In the genomic region with DNA sequence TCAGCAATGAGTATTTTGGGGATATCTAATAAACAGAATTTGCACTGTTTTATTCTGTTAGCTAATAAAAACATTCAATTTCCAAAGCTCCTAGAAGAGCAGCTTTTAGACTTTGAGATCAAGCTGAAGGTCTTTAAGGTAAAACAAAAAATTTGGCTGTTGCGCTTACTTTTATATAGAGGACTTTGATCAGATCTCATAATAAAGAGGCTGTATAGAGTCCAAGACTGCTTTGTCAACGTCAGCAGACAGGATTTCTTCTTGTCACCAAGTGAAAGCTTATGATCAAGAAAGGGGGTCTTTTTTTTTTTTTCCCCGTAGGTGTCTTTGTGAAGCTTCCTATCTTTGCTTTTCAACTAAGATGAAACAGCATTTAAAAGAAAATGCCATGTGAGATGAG, we compare ENCODE assay signal across 9 cellular contexts.
"Had no signal": no experiment of that assay in that cellular context is flagged by ENCODE, and none has a peak within 500 bp of the region (broad histone marks: within the 10 kb centered on the region; RNA-seq: fewer than 3 reads in every experiment).

No MANE protein-coding gene starts in this region.

- H3K4me3 ChIP-seq: GM23248, HAP-1 had no signal

- H3K27ac ChIP-seq: GM23248, HL-60 had no signal

- H3K9me3 ChIP-seq: HAP-1 had no signal

- ATAC-seq: HCT116, HepG2 had no signal

- H3K27ac Mint-ChIP-seq: HFFc6, IgD-negative memory B cell had no signal

- H3K4me3 Mint-ChIP-seq: HFFc6, IgD-negative memory B cell had no signal

- H3K36me3 ChIP-seq: HAP-1 had no signal

- H2AFZ ChIP-seq: GM23248 had no signal

- H3K9ac ChIP-seq: GM23248 had no signal

- DNase-seq: GM23248, GOT3, H7, HFFc6 had no signal

- H3K9me3 Mint-ChIP-seq: HFFc6 had no signal

- H3K4me1 ChIP-seq: HAP-1 had no signal

- H3K4me1 Mint-ChIP-seq: IgD-negative memory B cell had no signal
